In the genomic region with DNA sequence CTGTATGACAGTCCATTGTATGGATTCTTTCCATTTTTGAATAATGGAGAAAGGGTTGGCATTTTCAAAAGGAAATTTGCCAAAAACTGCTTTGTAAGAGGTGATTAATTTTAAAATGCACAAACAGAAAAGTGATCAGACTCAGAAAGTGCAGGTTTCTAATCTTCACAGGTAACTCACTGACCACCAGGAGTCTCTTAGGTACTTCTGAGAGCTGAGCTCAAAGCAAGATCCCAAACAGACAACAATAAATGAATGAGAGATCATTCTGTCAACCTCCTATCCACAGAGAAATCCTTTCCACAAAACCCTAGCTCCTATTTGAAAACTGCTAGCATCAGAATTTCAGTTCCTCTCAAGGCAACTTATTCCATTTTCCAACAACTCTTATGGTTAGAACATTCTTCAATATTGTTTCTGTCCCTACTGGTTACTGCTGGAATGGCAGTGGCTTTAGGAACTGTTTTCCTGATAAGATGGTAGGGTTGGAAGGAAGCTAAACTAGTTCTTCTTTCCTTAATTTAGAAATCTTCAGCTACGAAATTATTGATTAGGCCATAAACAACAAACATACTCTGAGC, we compare ENCODE assay signal across 8 cellular contexts. TPM values are rescaled to one million over a fixed set of nuclear protein-coding genes. Genes with fewer than 3 reads are reported as not detected.
DNase-seq lines count a peak whose midpoint lies in the region; ATAC-seq and TF ChIP-seq lines count a peak whose summit lies in the region.

No MANE protein-coding gene starts in this region.

- H3K9me3 Mint-ChIP-seq in activated CD4-positive, alpha-beta memory T cell treated with anti-CD3 and anti-CD28 coated beads for 36 hours = no peaks in the 10 kb centered on the region

- CTCF ChIA-PET in activated CD4-positive, alpha-beta memory T cell treated with anti-CD3 and anti-CD28 coated beads for 36 hours (lab: Charles Lee) = interaction anchor here (0.6 to 7.4 kb wide), 5 partner anchors 10 to 672 kb away, joined by 3 to 43 read pairs (median 3); no protein-coding TSS in a partner anchor

- POLR2A ChIA-PET in activated CD4-positive, alpha-beta memory T cell treated with anti-CD3 and anti-CD28 coated beads for 36 hours (lab: Charles Lee) = no interaction called here

- intact Hi-C loops in activated CD4-positive, alpha-beta memory T cell treated with anti-CD3 and anti-CD28 coated beads for 36 hours (cut with micrococcal nuclease) = loop anchor here (5.0 kb wide), 1 partner anchor 246 kb away; a partner anchor contains a TSS

- peaks cover 1% of the 10 kb centered on the region for H3K27me3 Mint-ChIP-seq in activated CD4-positive, alpha-beta memory T cell treated with anti-CD3 and anti-CD28 coated beads for 36 hours

- DNase-seq in AG09309 (ENCODE audit: low read depth) (no peak), kidney glomerular epithelial cell (lab: John Stamatoyannopoulos, UW) (peak; percentile 21), NCI-H1930 (lab: John Stamatoyannopoulos, UW) (no peak), DMS79 treated with DMSO at 0.1 percent for 48 hours (lab: John Stamatoyannopoulos, UW) (no peak)
- DNase-seq in activated CD4-positive, alpha-beta memory T cell treated with anti-CD3 and anti-CD28 coated beads for 36 hours = no peak

- H3K4me1 Mint-ChIP-seq in activated CD4-positive, alpha-beta memory T cell treated with anti-CD3 and anti-CD28 coated beads for 36 hours (ENCODE audit: low read depth) = peaks cover 12% of the 10 kb centered on the region

- ATAC-seq in HG03354 (IDR thresholded peaks at IDR 0.05; ENCODE audit: poor library complexity, severe bottlenecking, unreplicated experiment) (no peak), GM21360 (IDR thresholded peaks at IDR 0.05; ENCODE audit: unreplicated experiment) (no peak)

- H3K36me3 Mint-ChIP-seq in activated CD4-positive, alpha-beta memory T cell treated with anti-CD3 and anti-CD28 coated beads for 36 hours = peaks cover 6% of the 10 kb centered on the region

- H3K4me3 Mint-ChIP-seq in activated CD4-positive, alpha-beta memory T cell treated with anti-CD3 and anti-CD28 coated beads for 36 hours = no peak overlapping the region

- peak overlapping the region; percentile 33 for H3K27ac Mint-ChIP-seq in activated CD4-positive, alpha-beta memory T cell treated with anti-CD3 and anti-CD28 coated beads for 36 hours

- TF ChIP-seq CTCF in AG09309 (IDR thresholded peaks at IDR 0.05; ENCODE audit: control insufficient read depth, insufficient read depth, low read depth, low read length, missing control alignments) (peak; percentile 37), GM12875 (IDR thresholded peaks at IDR 0.05; ENCODE audit: borderline replicate concordance, insufficient read depth, low read depth, low read length) (peak; percentile 35; the same call in 1 of the 2 replicates)

- H3K4me3 ChIP-seq in AG09309 (ENCODE audit: control insufficient read depth, low read depth, low read length) (no peak overlapping the region), GM12875 (ENCODE audit: low read depth, low read length) (no peak overlapping the region)

RNA-seq across cellular contexts. Expression of a gene that starts 20.6 kb away (rescaled TPM):
- total RNA-seq in activated CD4-positive, alpha-beta memory T cell treated with anti-CD3 and anti-CD28 coated beads for 36 hours = under 1 TPM in 1 of 2 experiments, not detected in 1; 0.17 TPM

RNA-seq across cellular contexts. Expression of a gene that starts 49.1 kb away (rescaled TPM):
- total RNA-seq in activated CD4-positive, alpha-beta memory T cell treated with anti-CD3 and anti-CD28 coated beads for 36 hours = not detected
